In the genomic region with DNA sequence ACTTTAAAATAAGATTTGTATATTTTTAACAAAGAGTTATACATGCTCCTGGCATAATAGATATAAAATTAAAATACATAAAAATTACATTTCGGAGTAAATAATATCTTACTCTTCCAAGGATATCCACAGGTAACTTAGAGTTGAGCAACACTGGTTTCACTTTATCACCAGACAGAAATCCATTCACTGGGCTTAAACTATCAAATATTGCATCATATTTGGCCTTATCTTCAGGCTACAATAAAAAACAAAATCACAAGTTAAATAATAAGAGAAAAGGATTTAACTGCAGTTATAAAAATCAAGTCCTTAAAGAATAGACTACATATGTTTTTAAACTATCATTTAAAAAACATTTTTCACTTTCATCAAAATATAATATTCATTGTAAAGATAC, we compare ENCODE assay signal across 2 cellular contexts.
TF ChIP-seq lines count a peak whose summit lies in the region.

No MANE protein-coding gene starts in this region.

TF ChIP-seq in IMR-90, 13 proteins besides CTCF, POLR2A, EP300 and RAD21:
- TF ChIP-seq, protein P1, sequence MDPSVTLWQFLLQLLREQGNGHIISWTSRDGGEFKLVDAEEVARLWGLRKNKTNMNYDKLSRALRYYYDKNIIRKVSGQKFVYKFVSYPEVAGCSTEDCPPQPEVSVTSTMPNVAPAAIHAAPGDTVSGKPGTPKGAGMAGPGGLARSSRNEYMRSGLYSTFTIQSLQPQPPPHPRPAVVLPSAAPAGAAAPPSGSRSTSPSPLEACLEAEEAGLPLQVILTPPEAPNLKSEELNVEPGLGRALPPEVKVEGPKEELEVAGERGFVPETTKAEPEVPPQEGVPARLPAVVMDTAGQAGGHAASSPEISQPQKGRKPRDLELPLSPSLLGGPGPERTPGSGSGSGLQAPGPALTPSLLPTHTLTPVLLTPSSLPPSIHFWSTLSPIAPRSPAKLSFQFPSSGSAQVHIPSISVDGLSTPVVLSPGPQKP (IDR thresholded peaks at IDR 0.05; ENCODE audit: borderline replicate concordance, low read depth, low read length): no peak
- TF ChIP-seq MAFK (IDR thresholded peaks at IDR 0.05; ENCODE audit: low read depth, low read length) (no peak), CHD1 (IDR thresholded peaks at IDR 0.05; ENCODE audit: low read depth, low read length) (no peak), CEBPB (IDR thresholded peaks at IDR 0.05; ENCODE audit: low read depth, low read length) (peak; percentile 79), FOS (IDR thresholded peaks at IDR 0.05; ENCODE audit: low read depth, low read length) (no peak)
- TF ChIP-seq, protein P2, sequence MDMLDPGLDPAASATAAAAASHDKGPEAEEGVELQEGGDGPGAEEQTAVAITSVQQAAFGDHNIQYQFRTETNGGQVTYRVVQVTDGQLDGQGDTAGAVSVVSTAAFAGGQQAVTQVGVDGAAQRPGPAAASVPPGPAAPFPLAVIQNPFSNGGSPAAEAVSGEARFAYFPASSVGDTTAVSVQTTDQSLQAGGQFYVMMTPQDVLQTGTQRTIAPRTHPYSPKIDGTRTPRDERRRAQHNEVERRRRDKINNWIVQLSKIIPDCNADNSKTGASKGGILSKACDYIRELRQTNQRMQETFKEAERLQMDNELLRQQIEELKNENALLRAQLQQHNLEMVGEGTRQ (IDR thresholded peaks at IDR 0.05; ENCODE audit: low read depth, low read length): no peak
TF ChIP-seq in IMR-90: peak in this region for 1.

TF ChIP-seq in K562, 482 proteins besides CTCF, POLR2A, EP300 and RAD21:
- TF ChIP-seq PRPF4 (IDR thresholded peaks at IDR 0.05; ENCODE audit: insufficient read depth, low read depth, low read length, poor library complexity, severe bottlenecking) (no peak), ATF4 (CRISPR knock-in tag; IDR thresholded peaks at IDR 0.05) (peak; percentile 69), RCOR1 (IDR thresholded peaks at IDR 0.05; ENCODE audit: borderline replicate concordance in 1 of 2, low read depth in 2 of 2, low read length in 2 of 2) (peak in 1 of 2 experiments; percentile 43; a peak in 1 of 4 replicates), CEBPG (CRISPR knock-in tag; IDR thresholded peaks at IDR 0.05) (no peak), CEBPG (tag; conservative IDR thresholded peaks at IDR 0.05 in 1 of 2, IDR thresholded peaks at IDR 0.05 in 1 of 2) (peak; percentile 93 to 96), CEBPB (tag; IDR thresholded peaks at IDR 0.05) (peak; percentile 90), BCOR (IDR thresholded peaks at IDR 0.05) (no peak), POLR2H (tag; IDR thresholded peaks at IDR 0.05; ENCODE audit: low read depth) (0 out of 2 replicates have a peak, but pooled peaks have one; percentile 20), DLX4 (CRISPR knock-in tag; IDR thresholded peaks at IDR 0.05) (no peak), ZBTB8A (IDR thresholded peaks at IDR 0.05; ENCODE audit: partially characterized antibody) (no peak), ATF3 (IDR thresholded peaks at IDR 0.05) (peak; percentile 82), ATF3 (CRISPR knock-in tag; conservative IDR thresholded peaks at IDR 0.05) (no peak), TAF7 (tag; IDR thresholded peaks at IDR 0.05) (no peak)
- TF ChIP-seq, protein P3, sequence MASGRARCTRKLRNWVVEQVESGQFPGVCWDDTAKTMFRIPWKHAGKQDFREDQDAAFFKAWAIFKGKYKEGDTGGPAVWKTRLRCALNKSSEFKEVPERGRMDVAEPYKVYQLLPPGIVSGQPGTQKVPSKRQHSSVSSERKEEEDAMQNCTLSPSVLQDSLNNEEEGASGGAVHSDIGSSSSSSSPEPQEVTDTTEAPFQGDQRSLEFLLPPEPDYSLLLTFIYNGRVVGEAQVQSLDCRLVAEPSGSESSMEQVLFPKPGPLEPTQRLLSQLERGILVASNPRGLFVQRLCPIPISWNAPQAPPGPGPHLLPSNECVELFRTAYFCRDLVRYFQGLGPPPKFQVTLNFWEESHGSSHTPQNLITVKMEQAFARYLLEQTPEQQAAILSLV (tag; IDR thresholded peaks at IDR 0.05): peak; percentile 64; the same call in 1 of the 2 replicates
- TF ChIP-seq, protein P4, sequence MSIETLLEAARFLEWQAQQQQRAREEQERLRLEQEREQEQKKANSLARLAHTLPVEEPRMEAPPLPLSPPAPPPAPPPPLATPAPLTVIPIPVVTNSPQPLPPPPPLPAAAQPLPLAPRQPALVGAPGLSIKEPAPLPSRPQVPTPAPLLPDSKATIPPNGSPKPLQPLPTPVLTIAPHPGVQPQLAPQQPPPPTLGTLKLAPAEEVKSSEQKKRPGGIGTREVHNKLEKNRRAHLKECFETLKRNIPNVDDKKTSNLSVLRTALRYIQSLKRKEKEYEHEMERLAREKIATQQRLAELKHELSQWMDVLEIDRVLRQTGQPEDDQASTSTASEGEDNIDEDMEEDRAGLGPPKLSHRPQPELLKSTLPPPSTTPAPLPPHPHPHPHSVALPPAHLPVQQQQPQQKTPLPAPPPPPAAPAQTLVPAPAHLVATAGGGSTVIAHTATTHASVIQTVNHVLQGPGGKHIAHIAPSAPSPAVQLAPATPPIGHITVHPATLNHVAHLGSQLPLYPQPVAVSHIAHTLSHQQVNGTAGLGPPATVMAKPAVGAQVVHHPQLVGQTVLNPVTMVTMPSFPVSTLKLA (conservative IDR thresholded peaks at IDR 0.05): 0 out of 4 replicates have a peak, but pooled peaks of 1 of the 2 experiments have one; percentile 30
TF ChIP-seq in K562: peak in this region for 8.
